In genomic region chr15:63191895-63192603, GRCh38 we compare ENCODE assay signal across 1 cellular context.
A peak's percentile ranks its signal among the peaks of the same experiment; 100 is the strongest.
TF ChIP-seq lines count a peak whose summit lies in the region.

No MANE protein-coding gene starts in this region.

TF ChIP-seq in K562, 482 proteins besides CTCF, POLR2A, EP300 and RAD21 (continued from another document and continues in another):
- TF ChIP-seq FOXP4 (CRISPR knock-in tag; IDR thresholded peaks at IDR 0.05; ENCODE audit: borderline replicate concordance) (no peak), ZBTB1 (CRISPR knock-in tag; IDR thresholded peaks at IDR 0.05; ENCODE audit: borderline replicate concordance, low read depth) (no peak), HEY1 (CRISPR knock-in tag; IDR thresholded peaks at IDR 0.05; ENCODE audit: borderline replicate concordance) (no peak), KLF16 (IDR thresholded peaks at IDR 0.05) (peak; percentile 49; the same call in 1 of the 2 replicates), TAF1 (IDR thresholded peaks at IDR 0.05; ENCODE audit: control insufficient read depth, extremely low read depth, insufficient read depth, low read length, severe bottlenecking) (no peak), IFI16 (CRISPR knock-in tag; IDR thresholded peaks at IDR 0.05) (no peak), IRF9 (tag; IDR thresholded peaks at IDR 0.05) (no peak), HNRNPH1 (optimal IDR thresholded peaks at IDR 0.05; ENCODE audit: low read depth, low read length) (no peak), XRCC3 (IDR thresholded peaks at IDR 0.05) (no peak), ZBTB34 (CRISPR knock-in tag; IDR thresholded peaks at IDR 0.05) (no peak), HINFP (tag; conservative IDR thresholded peaks at IDR 0.05; ENCODE audit: low read depth) (no peak), TARDBP (IDR thresholded peaks at IDR 0.05) (no peak), NONO (IDR thresholded peaks at IDR 0.05; ENCODE audit: low read depth in 2 of 2, low read length in 1 of 2) (no peak), PBX2 (CRISPR knock-in tag; IDR thresholded peaks at IDR 0.05; ENCODE audit: low read depth) (no peak), PBX2 (tag; conservative IDR thresholded peaks at IDR 0.05; ENCODE audit: low read depth) (peak; percentile 63), TFAM (CRISPR knock-in tag; conservative IDR thresholded peaks at IDR 0.05) (no peak), NUFIP1 (IDR thresholded peaks at IDR 0.05; ENCODE audit: partially characterized antibody) (no peak), EP400 (IDR thresholded peaks at IDR 0.05) (no peak), SP2 (IDR thresholded peaks at IDR 0.05; ENCODE audit: extremely low read depth, low read depth, low read length, poor library complexity, severe bottlenecking) (no peak), USF1 (CRISPR knock-in tag; IDR thresholded peaks at IDR 0.05) (no peak), ILF3 (IDR thresholded peaks at IDR 0.05; ENCODE audit: borderline replicate concordance) (no peak), RBM34 (IDR thresholded peaks at IDR 0.05; ENCODE audit: borderline replicate concordance, insufficient read depth, low read length) (no peak), E2F4 (CRISPR knock-in tag; IDR thresholded peaks at IDR 0.05; ENCODE audit: low read depth) (no peak), ATF7 (IDR thresholded peaks at IDR 0.05) (no peak), VEZF1 (CRISPR knock-in tag; IDR thresholded peaks at IDR 0.05) (no peak), ZNF280B (CRISPR knock-in tag; IDR thresholded peaks at IDR 0.05) (no peak), E2F5 (CRISPR knock-in tag; IDR thresholded peaks at IDR 0.05) (no peak), ZNF766 (CRISPR knock-in tag; conservative IDR thresholded peaks at IDR 0.05) (no peak), LCOR (CRISPR knock-in tag; IDR thresholded peaks at IDR 0.05) (no peak), DACH1 (IDR thresholded peaks at IDR 0.05; ENCODE audit: partially characterized antibody) (no peak), ZNF511 (CRISPR knock-in tag; IDR thresholded peaks at IDR 0.05) (no peak), ZNF57 (CRISPR knock-in tag; IDR thresholded peaks at IDR 0.05) (no peak), ZFP1 (CRISPR knock-in tag; IDR thresholded peaks at IDR 0.05) (no peak; the same call in 1 of the 2 replicates), CCNT2 (IDR thresholded peaks at IDR 0.05; ENCODE audit: borderline replicate concordance, extremely low read depth, insufficient read length, low read depth, low read length) (no peak), PHTF2 (CRISPR knock-in tag; IDR thresholded peaks at IDR 0.05) (no peak), STAG1 (CRISPR knock-in tag; IDR thresholded peaks at IDR 0.05; ENCODE audit: borderline replicate concordance) (no peak), ELK1 (CRISPR knock-in tag; IDR thresholded peaks at IDR 0.05) (no peak), FUS (optimal IDR thresholded peaks at IDR 0.05; ENCODE audit: low read depth, low read length) (no peak), ARID3A (IDR thresholded peaks at IDR 0.05; ENCODE audit: borderline replicate concordance, low read depth, low read length) (no peak; the same call in 1 of the 2 replicates), SMAD2 (IDR thresholded peaks at IDR 0.05; ENCODE audit: low read depth, low read length) (no peak), ARID2 (IDR thresholded peaks at IDR 0.05) (no peak), ZBTB26 (CRISPR knock-in tag; IDR thresholded peaks at IDR 0.05) (no peak), JUNB (CRISPR knock-in tag; conservative IDR thresholded peaks at IDR 0.05) (no peak), RB1 (IDR thresholded peaks at IDR 0.05; ENCODE audit: low read depth) (no peak)
